In genomic region chr1:65437616-65438015, GRCh38 we compare ENCODE assay signal across 4 cellular contexts.
"Had no signal": no experiment of that assay in that cellular context is flagged by ENCODE, and none has a peak within 500 bp of the region (broad histone marks: within the 10 kb centered on the region; RNA-seq: fewer than 3 reads in every experiment).

No MANE protein-coding gene starts in this region.

- H2AFZ ChIP-seq: GM23338 had no signal

- H3K4me3 ChIP-seq: GM23338 had no signal

- DNase-seq: H9, HCEC 1CT, IMR-90 had no signal

- H3K4me2 ChIP-seq: GM23338 had no signal
